In the genomic region with DNA sequence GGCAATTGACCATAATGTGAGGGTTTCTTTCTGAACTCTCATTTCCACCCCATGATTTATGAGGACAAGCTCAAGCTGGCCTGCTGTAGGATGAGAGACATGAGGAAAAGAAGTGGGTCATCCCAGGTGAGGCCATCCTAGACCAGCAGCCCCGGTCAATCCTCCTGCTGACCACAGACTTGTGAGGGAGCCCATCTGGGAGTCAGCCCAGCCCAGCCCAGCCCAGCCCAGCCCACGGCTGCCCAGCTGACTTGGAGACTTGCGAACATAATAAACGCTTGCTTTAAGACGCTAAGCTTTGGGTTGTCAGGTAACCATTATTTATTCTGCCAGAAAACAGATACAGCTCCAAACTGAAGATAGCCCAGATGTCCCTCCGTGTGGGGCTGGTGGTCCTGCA, we compare ENCODE assay signal across 21 cellular contexts.
"Had no signal": no experiment of that assay in that cellular context is flagged by ENCODE, and none has a peak within 500 bp of the region (broad histone marks: within the 10 kb centered on the region; RNA-seq: fewer than 3 reads in every experiment).

No MANE protein-coding gene starts in this region.

- H3K4me1 Mint-ChIP-seq: memory B cell, naive B cell had no signal

- ATAC-seq: esophagus mucosa, heart left ventricle, left lung, lower lobe of right lung, psoas muscle had no signal

- H3K9me3 Mint-ChIP-seq: memory B cell, nephron progenitor cell, type B pancreatic cell had no signal

- H3K27me3 ChIP-seq: heart left ventricle, left lung, stomach, thyroid gland had no signal

- DNase-seq: effector memory CD4-positive, alpha-beta T cell; heart left ventricle; hippocampal formation; kidney glomerular epithelial cell; lower lobe of right lung; midbrain; naive B cell; nephron progenitor cell; psoas muscle; retina; small intestine; stimulated activated CD4-positive, alpha-beta T cell treated with anti-CD3 and anti-CD28 coated beads, Interleukin-12 subunit alpha, Interleukin-12 subunit beta, amount 100 ng/mL, for 4 hours; stimulated activated naive CD4-positive, alpha-beta T cell; stomach; thyroid gland had no signal

- H3K27ac Mint-ChIP-seq: memory B cell, naive B cell, nephron progenitor cell, type B pancreatic cell had no signal

- H3K27ac ChIP-seq: coronary artery, heart left ventricle, left lung, lower lobe of right lung, parathyroid adenoma, psoas muscle, stomach, thyroid gland had no signal

- H3K4me1 ChIP-seq: left lung, lower lobe of right lung, parathyroid adenoma, psoas muscle, thyroid gland had no signal

- H3K79me2 ChIP-seq: parathyroid adenoma had no signal

- H3K4me3 Mint-ChIP-seq: memory B cell, naive B cell, nephron progenitor cell, type B pancreatic cell had no signal

- H3K36me3 Mint-ChIP-seq: memory B cell, type B pancreatic cell had no signal

- H3K4me3 ChIP-seq: coronary artery, heart left ventricle, left lung, lower lobe of right lung, psoas muscle, stomach, thyroid gland had no signal

- H3K9ac ChIP-seq: parathyroid adenoma had no signal

- H3K36me3 ChIP-seq: heart left ventricle, left lung, lower lobe of right lung, stomach, thyroid gland had no signal
